Comparison of ENCODE assay signal across 1 cellular context in the genomic region with DNA sequence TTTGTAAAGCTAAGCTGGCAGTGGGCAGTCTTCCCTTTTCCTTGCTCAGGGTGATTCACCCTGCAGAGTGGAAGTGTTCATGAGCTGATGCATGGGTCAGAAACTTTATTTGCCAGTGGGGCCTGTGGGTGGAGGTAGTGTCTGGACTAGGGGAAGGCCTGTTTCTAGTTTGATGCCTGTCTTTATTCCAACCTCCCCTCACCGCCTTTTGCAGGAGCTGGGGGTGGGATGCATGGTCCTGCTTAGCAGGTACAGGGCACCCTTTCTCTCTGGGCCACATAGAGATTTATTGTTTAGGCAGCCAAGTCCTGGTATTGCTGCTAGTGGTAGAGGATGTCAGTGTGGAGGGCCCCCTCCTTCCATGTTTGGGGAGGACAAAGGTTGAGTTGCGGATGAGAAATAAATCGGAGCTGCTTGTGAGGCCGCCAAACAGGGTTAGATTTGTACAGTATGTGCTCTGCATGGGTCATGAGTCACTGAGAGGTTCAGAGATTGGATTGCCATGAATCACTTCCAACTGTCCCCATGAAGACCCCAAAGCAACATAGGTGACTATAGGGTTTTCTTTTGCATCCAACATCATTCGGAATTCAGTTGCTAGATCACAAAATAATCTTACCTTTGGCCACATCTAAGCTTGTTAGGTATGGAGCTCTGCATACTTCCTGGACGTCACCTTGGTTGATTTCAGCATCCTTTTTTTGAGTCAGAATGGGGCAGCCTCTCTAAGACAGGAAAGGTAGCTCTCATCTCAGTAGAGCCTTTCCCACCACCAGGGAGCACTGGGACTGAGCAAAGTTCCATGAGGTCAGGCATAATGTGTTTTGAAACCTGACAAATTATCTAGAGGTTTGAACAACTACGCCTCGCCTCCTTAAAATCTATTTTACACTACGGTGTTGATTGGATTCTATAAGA.
TF ChIP-seq lines count a peak whose summit lies in the region.

No MANE protein-coding gene starts in this region.

TF ChIP-seq in HepG2, 621 proteins besides CTCF, POLR2A, EP300 and RAD21 (continued from another document and continues in another):
- TF ChIP-seq, protein P1, sequence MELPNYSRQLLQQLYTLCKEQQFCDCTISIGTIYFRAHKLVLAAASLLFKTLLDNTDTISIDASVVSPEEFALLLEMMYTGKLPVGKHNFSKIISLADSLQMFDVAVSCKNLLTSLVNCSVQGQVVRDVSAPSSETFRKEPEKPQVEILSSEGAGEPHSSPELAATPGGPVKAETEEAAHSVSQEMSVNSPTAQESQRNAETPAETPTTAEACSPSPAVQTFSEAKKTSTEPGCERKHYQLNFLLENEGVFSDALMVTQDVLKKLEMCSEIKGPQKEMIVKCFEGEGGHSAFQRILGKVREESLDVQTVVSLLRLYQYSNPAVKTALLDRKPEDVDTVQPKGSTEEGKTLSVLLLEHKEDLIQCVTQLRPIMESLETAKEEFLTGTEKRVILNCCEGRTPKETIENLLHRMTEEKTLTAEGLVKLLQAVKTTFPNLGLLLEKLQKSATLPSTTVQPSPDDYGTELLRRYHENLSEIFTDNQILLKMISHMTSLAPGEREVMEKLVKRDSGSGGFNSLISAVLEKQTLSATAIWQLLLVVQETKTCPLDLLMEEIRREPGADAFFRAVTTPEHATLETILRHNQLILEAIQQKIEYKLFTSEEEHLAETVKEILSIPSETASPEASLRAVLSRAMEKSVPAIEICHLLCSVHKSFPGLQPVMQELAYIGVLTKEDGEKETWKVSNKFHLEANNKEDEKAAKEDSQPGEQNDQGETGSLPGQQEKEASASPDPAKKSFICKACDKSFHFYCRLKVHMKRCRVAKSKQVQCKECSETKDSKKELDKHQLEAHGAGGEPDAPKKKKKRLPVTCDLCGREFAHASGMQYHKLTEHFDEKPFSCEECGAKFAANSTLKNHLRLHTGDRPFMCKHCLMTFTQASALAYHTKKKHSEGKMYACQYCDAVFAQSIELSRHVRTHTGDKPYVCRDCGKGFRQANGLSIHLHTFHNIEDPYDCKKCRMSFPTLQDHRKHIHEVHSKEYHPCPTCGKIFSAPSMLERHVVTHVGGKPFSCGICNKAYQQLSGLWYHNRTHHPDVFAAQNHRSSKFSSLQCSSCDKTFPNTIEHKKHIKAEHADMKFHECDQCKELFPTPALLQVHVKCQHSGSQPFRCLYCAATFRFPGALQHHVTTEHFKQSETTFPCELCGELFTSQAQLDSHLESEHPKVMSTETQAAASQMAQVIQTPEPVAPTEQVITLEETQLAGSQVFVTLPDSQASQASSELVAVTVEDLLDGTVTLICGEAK (IDR thresholded peaks at IDR 0.05), result no peak
- TF ChIP-seq, protein P1 (CRISPR knock-in tag; IDR thresholded peaks at IDR 0.05), result peak; percentile 78
- TF ChIP-seq ZNF598 (CRISPR knock-in tag; IDR thresholded peaks at IDR 0.05; ENCODE audit: borderline replicate concordance) (no peak), POLR2AphosphoS5 (IDR thresholded peaks at IDR 0.05; ENCODE audit: low read depth, low read length) (no peak), FOSL2 (CRISPR knock-in tag; IDR thresholded peaks at IDR 0.05) (peak; percentile 96), TBX2 (CRISPR knock-in tag; IDR thresholded peaks at IDR 0.05; ENCODE audit: borderline replicate concordance) (peak; percentile 76; the same call in 1 of the 2 replicates), ZNF572 (CRISPR knock-in tag; IDR thresholded peaks at IDR 0.05) (no peak), ATF4 (CRISPR knock-in tag; IDR thresholded peaks at IDR 0.05) (no peak), RBFOX2 (IDR thresholded peaks at IDR 0.05; ENCODE audit: low read depth, low read length) (no peak), NR2F6 (IDR thresholded peaks at IDR 0.05) (peak; percentile 73), NR2F6 (CRISPR knock-in tag; IDR thresholded peaks at IDR 0.05) (peak; percentile 80), CREM (IDR thresholded peaks at IDR 0.05) (peak; percentile 65), CREM (CRISPR knock-in tag; IDR thresholded peaks at IDR 0.05) (no peak), TERF1 (CRISPR knock-in tag; IDR thresholded peaks at IDR 0.05) (no peak), ZNF451 (CRISPR knock-in tag; IDR thresholded peaks at IDR 0.05) (peak; percentile 73; the same call in 1 of the 2 replicates), ZNF512 (CRISPR knock-in tag; IDR thresholded peaks at IDR 0.05) (no peak), ZNF569 (CRISPR knock-in tag; IDR thresholded peaks at IDR 0.05; ENCODE audit: borderline replicate concordance) (no peak), ZNF619 (CRISPR knock-in tag; IDR thresholded peaks at IDR 0.05) (no peak), HMGA1 (CRISPR knock-in tag; conservative IDR thresholded peaks at IDR 0.05) (no peak), MTA3 (CRISPR knock-in tag; IDR thresholded peaks at IDR 0.05) (no peak), AKNA (CRISPR knock-in tag; IDR thresholded peaks at IDR 0.05; ENCODE audit: borderline replicate concordance) (no peak), ZNF367 (CRISPR knock-in tag; IDR thresholded peaks at IDR 0.05; ENCODE audit: borderline replicate concordance) (no peak), ZNF33B (CRISPR knock-in tag; IDR thresholded peaks at IDR 0.05) (no peak), MAFF (IDR thresholded peaks at IDR 0.05; ENCODE audit: low read depth, low read length) (no peak), REL (CRISPR knock-in tag; conservative IDR thresholded peaks at IDR 0.05) (no peak), PCBP1 (IDR thresholded peaks at IDR 0.05; ENCODE audit: borderline replicate concordance, low read depth, low read length) (no peak), DNMT3B (CRISPR knock-in tag; conservative IDR thresholded peaks at IDR 0.05) (no peak), NFE2L2 (IDR thresholded peaks at IDR 0.05; ENCODE audit: low read length) (no peak), ATF1 (CRISPR knock-in tag; IDR thresholded peaks at IDR 0.05) (no peak), TMF1 (CRISPR knock-in tag; IDR thresholded peaks at IDR 0.05; ENCODE audit: low read depth) (no peak), ZNF780A (CRISPR knock-in tag; IDR thresholded peaks at IDR 0.05) (no peak)
- TF ChIP-seq, protein P2, sequence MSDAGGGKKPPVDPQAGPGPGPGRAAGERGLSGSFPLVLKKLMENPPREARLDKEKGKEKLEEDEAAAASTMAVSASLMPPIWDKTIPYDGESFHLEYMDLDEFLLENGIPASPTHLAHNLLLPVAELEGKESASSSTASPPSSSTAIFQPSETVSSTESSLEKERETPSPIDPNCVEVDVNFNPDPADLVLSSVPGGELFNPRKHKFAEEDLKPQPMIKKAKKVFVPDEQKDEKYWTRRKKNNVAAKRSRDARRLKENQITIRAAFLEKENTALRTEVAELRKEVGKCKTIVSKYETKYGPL (CRISPR knock-in tag; IDR thresholded peaks at IDR 0.05), result no peak
- TF ChIP-seq, protein P3, sequence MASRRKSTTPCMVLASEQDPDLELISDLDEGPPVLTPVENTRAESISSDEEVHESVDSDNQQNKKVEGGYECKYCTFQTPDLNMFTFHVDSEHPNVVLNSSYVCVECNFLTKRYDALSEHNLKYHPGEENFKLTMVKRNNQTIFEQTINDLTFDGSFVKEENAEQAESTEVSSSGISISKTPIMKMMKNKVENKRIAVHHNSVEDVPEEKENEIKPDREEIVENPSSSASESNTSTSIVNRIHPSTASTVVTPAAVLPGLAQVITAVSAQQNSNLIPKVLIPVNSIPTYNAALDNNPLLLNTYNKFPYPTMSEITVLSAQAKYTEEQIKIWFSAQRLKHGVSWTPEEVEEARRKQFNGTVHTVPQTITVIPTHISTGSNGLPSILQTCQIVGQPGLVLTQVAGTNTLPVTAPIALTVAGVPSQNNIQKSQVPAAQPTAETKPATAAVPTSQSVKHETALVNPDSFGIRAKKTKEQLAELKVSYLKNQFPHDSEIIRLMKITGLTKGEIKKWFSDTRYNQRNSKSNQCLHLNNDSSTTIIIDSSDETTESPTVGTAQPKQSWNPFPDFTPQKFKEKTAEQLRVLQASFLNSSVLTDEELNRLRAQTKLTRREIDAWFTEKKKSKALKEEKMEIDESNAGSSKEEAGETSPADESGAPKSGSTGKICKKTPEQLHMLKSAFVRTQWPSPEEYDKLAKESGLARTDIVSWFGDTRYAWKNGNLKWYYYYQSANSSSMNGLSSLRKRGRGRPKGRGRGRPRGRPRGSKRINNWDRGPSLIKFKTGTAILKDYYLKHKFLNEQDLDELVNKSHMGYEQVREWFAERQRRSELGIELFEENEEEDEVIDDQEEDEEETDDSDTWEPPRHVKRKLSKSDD (CRISPR knock-in tag; IDR thresholded peaks at IDR 0.05; ENCODE audit: low read depth), result no peak
